Comparison of ENCODE assay signal across 1 cellular context in genomic region chr1:164719676-164720075, GRCh38.
TF ChIP-seq lines count a peak whose summit lies in the region.

No MANE protein-coding gene starts in this region.

TF ChIP-seq in GM12878, 131 proteins besides CTCF, POLR2A, EP300 and RAD21 (continued from another document):
- TF ChIP-seq, protein P1, sequence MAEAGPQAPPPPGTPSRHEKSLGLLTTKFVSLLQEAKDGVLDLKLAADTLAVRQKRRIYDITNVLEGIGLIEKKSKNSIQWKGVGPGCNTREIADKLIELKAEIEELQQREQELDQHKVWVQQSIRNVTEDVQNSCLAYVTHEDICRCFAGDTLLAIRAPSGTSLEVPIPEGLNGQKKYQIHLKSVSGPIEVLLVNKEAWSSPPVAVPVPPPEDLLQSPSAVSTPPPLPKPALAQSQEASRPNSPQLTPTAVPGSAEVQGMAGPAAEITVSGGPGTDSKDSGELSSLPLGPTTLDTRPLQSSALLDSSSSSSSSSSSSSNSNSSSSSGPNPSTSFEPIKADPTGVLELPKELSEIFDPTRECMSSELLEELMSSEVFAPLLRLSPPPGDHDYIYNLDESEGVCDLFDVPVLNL (IDR thresholded peaks at IDR 0.05; ENCODE audit: low read depth, low read length): no peak
- no peak for TF ChIP-seq SREBF2 (IDR thresholded peaks at IDR 0.05; ENCODE audit: low read length)
- 0 out of 2 replicates have a peak, but pooled peaks have one; percentile 36 for TF ChIP-seq IKZF1 (conservative IDR thresholded peaks at IDR 0.05)
